Comparison of ENCODE assay signal across 21 cellular contexts in genomic region chr7:152392254-152392653, GRCh38. TPM values are rescaled to one million over a fixed set of nuclear protein-coding genes. Genes with fewer than 3 reads are reported as not detected.
DNase-seq lines count a peak whose midpoint lies in the region; ATAC-seq and TF ChIP-seq lines count a peak whose summit lies in the region.
"Had no signal": no experiment of that assay in that cellular context is flagged by ENCODE, and none has a peak within 500 bp of the region (broad histone marks: within the 10 kb centered on the region; RNA-seq: fewer than 3 reads in every experiment).

No MANE protein-coding gene starts in this region.

- POLR2A ChIA-PET in activated CD4-positive, alpha-beta T cell treated with anti-CD3 and anti-CD28 coated beads for 36 hours (lab: Charles Lee), result no interaction called here

- peaks cover 6% of the 10 kb centered on the region for H3K4me1 Mint-ChIP-seq in nephron progenitor cell
- H3K4me1 Mint-ChIP-seq in activated CD4-positive, alpha-beta T cell treated with anti-CD3 and anti-CD28 coated beads for 36 hours, result peaks cover 46% of the 10 kb centered on the region

- H3K27me3 ChIP-seq in smooth muscle cell (ENCODE audit: low read depth), result no peaks in the 10 kb centered on the region
- H3K27me3 ChIP-seq in mesendoderm (ENCODE audit: insufficient read depth, low read length, poor library complexity), result no peaks in the 10 kb centered on the region

- H4K5ac ChIP-seq in mesendoderm (ENCODE audit: low read length), result no peak overlapping the region

- peaks cover 4% of the 10 kb centered on the region for H3K4me1 ChIP-seq in smooth muscle cell (ENCODE audit: low read depth)
- no peaks in the 10 kb centered on the region for H3K4me1 ChIP-seq in mesendoderm (ENCODE audit: control insufficient read depth, low read depth, low read length)

- H3K36me3 ChIP-seq in smooth muscle cell (ENCODE audit: low read depth), result no peaks in the 10 kb centered on the region
- no peaks in the 10 kb centered on the region for H3K36me3 ChIP-seq in mesendoderm (ENCODE audit: control insufficient read depth, insufficient read depth, low read length)

- WGBS in smooth muscle cell (ENCODE audit: low lambda C conversion rate), result 100% methylated on average over 1 of the region's 1 CpG
- WGBS in mesendoderm (ENCODE audit: extremely low coverage, insufficient coverage, low lambda C conversion rate), result no CpG with 5 or more reads among the region's 1 CpG

- H3K56ac ChIP-seq in mesendoderm (ENCODE audit: low read length), result no peak overlapping the region

- H3K9ac ChIP-seq in smooth muscle cell (ENCODE audit: low read depth) (peak overlapping the region; percentile 11), mesendoderm (ENCODE audit: low read length) (no peak overlapping the region)

- no peaks in the 10 kb centered on the region for H3K9me3 ChIP-seq in smooth muscle cell (replicated peaks; ENCODE audit: low read depth)

- no peak overlapping the region for H3K18ac ChIP-seq in mesendoderm (ENCODE audit: low read length)

- H2AK5ac ChIP-seq in mesendoderm (ENCODE audit: low read length), result no peak overlapping the region

- peaks cover 100% of the 10 kb centered on the region for H4K20me1 ChIP-seq in smooth muscle cell (ENCODE audit: low read depth)

- H3K27ac ChIP-seq in smooth muscle cell (ENCODE audit: low read depth) (peak overlapping the region; percentile 59), mesendoderm (ENCODE audit: low read depth, low read length) (no peak overlapping the region)
- H3K27ac ChIP-seq: skin epidermis had no signal

- ATAC-seq in GM18861 (IDR thresholded peaks at IDR 0.05; ENCODE audit: unreplicated experiment) (peak; percentile 73), HG02642 (IDR thresholded peaks at IDR 0.05; ENCODE audit: poor library complexity, unreplicated experiment) (peak; percentile 42), HG03520 (IDR thresholded peaks at IDR 0.05; ENCODE audit: unreplicated experiment) (peak; percentile 55)
- ATAC-seq in activated CD4-positive, alpha-beta T cell treated with anti-CD3 and anti-CD28 coated beads for 36 hours, result no peak

- H3K4me3 ChIP-seq in smooth muscle cell (no peak overlapping the region), mesendoderm (ENCODE audit: low read length) (no peak overlapping the region)
- H3K4me3 ChIP-seq: skin epidermis had no signal

- H3K27me3 Mint-ChIP-seq in nephron progenitor cell (ENCODE audit: low read depth, poor library complexity), result no peaks in the 10 kb centered on the region
- H3K27me3 Mint-ChIP-seq in activated CD4-positive, alpha-beta T cell treated with anti-CD3 and anti-CD28 coated beads for 36 hours, result no peaks in the 10 kb centered on the region
- H3K27me3 Mint-ChIP-seq: activated naive CD8-positive, alpha-beta T cell treated with anti-CD3 and anti-CD28 coated beads, Interleukin-2, amount 10 ng/mL, durations not matched to agents 7 days and 5 days had no signal

- H3K79me2 ChIP-seq in smooth muscle cell (ENCODE audit: low read depth), result peaks cover 100% of the 10 kb centered on the region
- peaks cover 14% of the 10 kb centered on the region for H3K79me2 ChIP-seq in mesendoderm (ENCODE audit: control insufficient read depth, insufficient read depth, low read length)

- H2BK120ac ChIP-seq in mesendoderm (ENCODE audit: low read depth, low read length), result no peak overlapping the region

- peaks cover 14% of the 10 kb centered on the region for H3K9me3 Mint-ChIP-seq in nephron progenitor cell
- peaks cover 2% of the 10 kb centered on the region for H3K9me3 Mint-ChIP-seq in activated CD4-positive, alpha-beta T cell treated with anti-CD3 and anti-CD28 coated beads for 36 hours (ENCODE audit: low read depth)
- H3K9me3 Mint-ChIP-seq: activated naive CD8-positive, alpha-beta T cell treated with anti-CD3 and anti-CD28 coated beads, Interleukin-2, amount 10 ng/mL, durations not matched to agents 7 days and 5 days had no signal

- H2BK5ac ChIP-seq in mesendoderm (ENCODE audit: low read length), result no peak overlapping the region

- H3K79me1 ChIP-seq in mesendoderm (ENCODE audit: low read length), result peaks cover 6% of the 10 kb centered on the region

- no peak overlapping the region for H4K8ac ChIP-seq in mesendoderm (ENCODE audit: low read depth, low read length)

- intact Hi-C loops in activated CD4-positive, alpha-beta T cell treated with anti-CD3 and anti-CD28 coated beads for 36 hours (cut with DNase I, micrococcal nuclease), result no loop called here

- H3K4ac ChIP-seq in mesendoderm (ENCODE audit: low read depth, low read length), result no peak overlapping the region

- no peak overlapping the region for H3K4me3 Mint-ChIP-seq in nephron progenitor cell
- H3K4me3 Mint-ChIP-seq in activated CD4-positive, alpha-beta T cell treated with anti-CD3 and anti-CD28 coated beads for 36 hours, result no peak overlapping the region
- H3K4me3 Mint-ChIP-seq: activated naive CD8-positive, alpha-beta T cell treated with anti-CD3 and anti-CD28 coated beads, Interleukin-2, amount 10 ng/mL, durations not matched to agents 7 days and 5 days had no signal

- H3K4me2 ChIP-seq in smooth muscle cell (no peak overlapping the region), mesendoderm (ENCODE audit: low read length) (no peak overlapping the region)

- H2BK15ac ChIP-seq in mesendoderm (replicated peaks; ENCODE audit: low read depth), result no peak overlapping the region

- CTCF ChIA-PET in activated CD4-positive, alpha-beta T cell treated with anti-CD3 and anti-CD28 coated beads for 36 hours (lab: Charles Lee), result no interaction called here

- TF ChIP-seq CTCF in smooth muscle cell (IDR thresholded peaks at IDR 0.05; ENCODE audit: borderline replicate concordance, insufficient read depth, poor library complexity, severe bottlenecking) (no peak), nephron progenitor cell (IDR thresholded peaks at IDR 0.05) (no peak)

- no peak overlapping the region for H3K23ac ChIP-seq in mesendoderm (ENCODE audit: low read length)

- no peaks in the 10 kb centered on the region for H3F3A ChIP-seq in smooth muscle cell (ENCODE audit: low read depth)

- no peak overlapping the region for H2AFZ ChIP-seq in smooth muscle cell (ENCODE audit: low read depth)

- H3K27ac Mint-ChIP-seq in nephron progenitor cell, result no peak overlapping the region
- no peak overlapping the region for H3K27ac Mint-ChIP-seq in activated CD4-positive, alpha-beta T cell treated with anti-CD3 and anti-CD28 coated beads for 36 hours
- H3K27ac Mint-ChIP-seq: activated naive CD8-positive, alpha-beta T cell treated with anti-CD3 and anti-CD28 coated beads, Interleukin-2, amount 10 ng/mL, durations not matched to agents 7 days and 5 days had no signal

- no peak for DNase-seq in smooth muscle cell (lab: John Stamatoyannopoulos, UW; ENCODE audit: unreplicated experiment)
- DNase-seq in nephron progenitor cell, result no peak
- DNase-seq in activated CD4-positive, alpha-beta T cell treated with anti-CD3 and anti-CD28 coated beads for 36 hours, result no peak
- no peak for DNase-seq in mesendoderm
- no peak for DNase-seq in SKM-1 treated with dmso at 0.1 percent for 144 hours (lab: John Stamatoyannopoulos, UW; ENCODE audit: unreplicated experiment)
- DNase-seq: activated CD4-positive, alpha-beta T cell treated with anti-CD3 and anti-CD28 coated beads for 48 hours; activated naive CD8-positive, alpha-beta T cell treated with anti-CD3 and anti-CD28 coated beads, Interleukin-2, amount 10 ng/mL, durations not matched to agents 7 days and 5 days; activated T-cell treated with anti-CD3 and anti-CD28 coated beads, Interleukin-2, amount 50 U/mL, for 1 hour; AML-193; DMS53; foreskin fibroblast; H7; IMR-90; NCI-H1092 treated with DMSO at 0.1 percent for 48 hours; NCI-H2171 treated with DMSO at 0.1 percent for 48 hours; NK-92 treated with Interleukin-12 subunit alpha and Interleukin-12 subunit beta, amount 100 ng/mL, for 24 hours; occipital lobe had no signal

- peaks cover 5% of the 10 kb centered on the region for H3K36me3 Mint-ChIP-seq in nephron progenitor cell (ENCODE audit: low read depth)
- no peaks in the 10 kb centered on the region for H3K36me3 Mint-ChIP-seq in activated CD4-positive, alpha-beta T cell treated with anti-CD3 and anti-CD28 coated beads for 36 hours (ENCODE audit: low read depth)

RNA-seq across cellular contexts. Expression of gene KMT2C, which starts 43.5 kb away (rescaled TPM):
- 28.3 and 36.7 TPM in 2 replicates for total RNA-seq in smooth muscle cell
- polyA plus RNA-seq in smooth muscle cell, result 10.1 and 16.4 TPM in 2 replicates
- 10 to 100 TPM; 35.9 to 42.7 TPM for total RNA-seq in activated CD4-positive, alpha-beta T cell treated with anti-CD3 and anti-CD28 coated beads for 36 hours
- polyA plus RNA-seq in mesendoderm (2013, experiment 1 of 2), result 5.2 TPM
- 5.1 TPM for polyA plus RNA-seq in mesendoderm (2013, experiment 2 of 2)
